In genomic region chr6:1611322-1611571, GRCh38 we compare ENCODE assay signal across 8 cellular contexts. TPM values are rescaled to one million over a fixed set of nuclear protein-coding genes. Genes with fewer than 3 reads are reported as not detected.
DNase-seq lines count a peak whose midpoint lies in the region; TF ChIP-seq lines count a peak whose summit lies in the region.

No MANE protein-coding gene starts in this region.

- no peaks in the 10 kb centered on the region for H3K9me3 ChIP-seq in WERI-Rb-1 (ENCODE audit: severe bottlenecking)

- H3K27ac ChIP-seq in 22Rv1 (no peak overlapping the region), WERI-Rb-1 (no peak overlapping the region)

- H3K4me3 ChIP-seq in WERI-Rb-1 (ENCODE audit: low read depth, low read length) (no peak overlapping the region), kidney epithelial cell (ENCODE audit: low read depth, low read length) (peak overlapping the region; percentile 87)

- TF ChIP-seq CTCF in 22Rv1 (IDR thresholded peaks at IDR 0.05) (peak; percentile 58), GM10266 (IDR thresholded peaks at IDR 0.05; ENCODE audit: control insufficient read depth, insufficient read depth, low read depth, missing control alignments) (peak; percentile 38), WERI-Rb-1 (IDR thresholded peaks at IDR 0.05; ENCODE audit: low read depth, low read length) (peak; percentile 61), kidney epithelial cell (IDR thresholded peaks at IDR 0.05; ENCODE audit: insufficient read depth, low read length, poor library complexity, severe bottlenecking) (no peak)

- peak; percentile 78 for DNase-seq in GM10266 (ENCODE audit: extremely low spot score)
- DNase-seq in WERI-Rb-1: peak; percentile 68
- no peak for DNase-seq in kidney epithelial cell (ENCODE audit: low read depth)
- no peak for DNase-seq in stimulated activated CD4-positive, alpha-beta T cell treated with anti-CD3 and anti-CD28 coated beads, Interleukin-12 subunit alpha, Interleukin-12 subunit beta, amount 100 ng/mL, for 4 hours
- no peak for DNase-seq in hippocampal formation (lab: John Stamatoyannopoulos, UW)
- DNase-seq in NCI-H1092 treated with DMSO at 0.1 percent for 48 hours (lab: John Stamatoyannopoulos, UW): no peak
- no peak for DNase-seq in activated CD4-positive, CD25-positive, alpha-beta regulatory T cell treated with anti-CD3 and anti-CD28 coated beads, Interleukin-2, amount 50 U/mL, for 72 hours

- H3K27me3 ChIP-seq in WERI-Rb-1 (ENCODE audit: insufficient read depth, low read depth, severe bottlenecking) (peaks cover 59% of the 10 kb centered on the region), kidney epithelial cell (ENCODE audit: control insufficient read depth, insufficient read depth, low read length) (peaks cover 12% of the 10 kb centered on the region)

- H3K36me3 ChIP-seq in WERI-Rb-1 (no peaks in the 10 kb centered on the region), kidney epithelial cell (ENCODE audit: control insufficient read depth, insufficient read depth, low read length) (peaks cover 1% of the 10 kb centered on the region)

RNA-seq across cellular contexts. Expression of gene FOXC1, which starts 1.5 kb away (rescaled TPM):
- total RNA-seq in kidney epithelial cell: 26.2 and 27.6 TPM in 2 replicates

Comparison
In these comparisons a context has a peak if more than half of its experiments do, and no peak if none do; other contexts are left out.
1. DNase-seq: peak in GM10266 (single experiment) and WERI-Rb-1 (single experiment); none in kidney epithelial cell (single experiment), stimulated activated CD4-positive, alpha-beta T cell treated with anti-CD3 and anti-CD28 coated beads, Interleukin-12 subunit alpha, Interleukin-12 subunit beta, amount 100 ng/mL, for 4 hours (single experiment), hippocampal formation (0 of 2), NCI-H1092 treated with DMSO at 0.1 percent for 48 hours (single experiment) and activated CD4-positive, CD25-positive, alpha-beta regulatory T cell treated with anti-CD3 and anti-CD28 coated beads, Interleukin-2, amount 50 U/mL, for 72 hours (single experiment).